ENCODE assay signal across 25 cellular contexts in the genomic region with DNA sequence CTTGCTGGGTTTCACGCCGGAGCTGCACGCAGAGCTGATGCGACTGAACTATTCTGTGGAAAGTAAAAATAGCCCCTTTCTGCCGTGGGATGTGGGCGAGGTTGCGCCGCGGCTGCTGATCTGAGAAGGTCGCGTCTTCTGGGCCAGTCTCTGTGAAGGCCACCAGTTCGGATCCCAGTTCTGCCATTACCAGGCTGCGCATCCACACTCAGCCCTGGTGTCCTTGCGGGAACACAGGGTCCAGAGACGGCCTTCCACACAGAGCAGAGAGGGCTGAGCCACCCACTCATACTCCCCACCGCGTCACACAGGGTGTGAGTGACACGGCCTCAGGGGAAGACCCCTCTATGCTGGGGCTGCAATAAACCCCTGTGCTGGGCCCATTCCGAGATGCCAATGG. TPM values are rescaled to one million over a fixed set of nuclear protein-coding genes. Genes with fewer than 3 reads are reported as not detected.
"Had no signal": no experiment of that assay in that cellular context is flagged by ENCODE, and none has a peak within 500 bp of the region (broad histone marks: within the 10 kb centered on the region; RNA-seq: fewer than 3 reads in every experiment).

No MANE protein-coding gene starts in this region.

- H3K36me3 ChIP-seq: heart right ventricle, left lung, neural progenitor cell, pancreas, prostate gland, thoracic aorta, transverse colon had no signal

- H3K9me3 ChIP-seq: pancreas, prostate gland had no signal

- H3K4me3 Mint-ChIP-seq: central memory CD8-positive, alpha-beta T cell; naive thymus-derived CD8-positive, alpha-beta T cell; neural progenitor cell; stimulated activated naive B cell treated with anti-CD40 and anti-IgM and Interleukin-4, amounts not matched to agents 10 μg/mL and 1 μg/mL and 100 μg/mL, for 72 hours; stimulated activated naive CD8-positive, alpha-beta T cell treated with anti-CD3 and anti-CD28 coated beads, Interleukin-15, amount 100 ng/mL, for 72 hours had no signal

- H3K27me3 ChIP-seq: transverse colon had no signal

- H3K27ac ChIP-seq: heart right ventricle, left lung, neural progenitor cell, pancreas, prostate gland, skin epidermis, thoracic aorta, transverse colon had no signal

- H3K9ac ChIP-seq: neural progenitor cell had no signal

- ATAC-seq: esophagus mucosa; heart right ventricle; left lung; mucosa of descending colon; naive thymus-derived CD8-positive, alpha-beta T cell; pancreas; sciatic nerve; stimulated activated naive B cell treated with anti-CD40 and anti-IgM and Interleukin-4, amounts not matched to agents 10 μg/mL and 1 μg/mL and 100 μg/mL, for 72 hours; stimulated activated naive CD8-positive, alpha-beta T cell treated with anti-CD3 and anti-CD28 coated beads, Interleukin-15, amount 100 ng/mL, for 72 hours had no signal

- H3K27ac Mint-ChIP-seq: naive thymus-derived CD8-positive, alpha-beta T cell; neural progenitor cell; stimulated activated naive B cell treated with anti-CD40 and anti-IgM and Interleukin-4, amounts not matched to agents 10 μg/mL and 1 μg/mL and 100 μg/mL, for 72 hours; stimulated activated naive CD8-positive, alpha-beta T cell treated with anti-CD3 and anti-CD28 coated beads, Interleukin-15, amount 100 ng/mL, for 72 hours had no signal

- H3K4me1 Mint-ChIP-seq: central memory CD8-positive, alpha-beta T cell; stimulated activated naive B cell treated with anti-CD40 and anti-IgM and Interleukin-4, amounts not matched to agents 10 μg/mL and 1 μg/mL and 100 μg/mL, for 72 hours; stimulated activated naive CD8-positive, alpha-beta T cell treated with anti-CD3 and anti-CD28 coated beads, Interleukin-15, amount 100 ng/mL, for 72 hours had no signal

- FAIRE-seq: endometrium, frontal cortex, islet of Langerhans, pancreas had no signal

- DNase-seq: cortex of kidney; effector memory CD4-positive, alpha-beta T cell; hypothalamus; occipital lobe; stimulated activated CD4-positive, alpha-beta T cell treated with anti-CD3 and anti-CD28 coated beads, Interleukin-2, amount 100 ng/mL, for 24 hours; stimulated activated CD4-positive, alpha-beta T cell treated with anti-CD3 and anti-CD28 coated beads, Interleukin-4, amount 100 ng/mL, for 4 hours; stimulated activated naive B cell treated with anti-CD40 and anti-IgM and Interleukin-4, amounts not matched to agents 10 μg/mL and 1 μg/mL and 100 μg/mL, for 72 hours; stimulated activated naive CD8-positive, alpha-beta T cell treated with anti-CD3 and anti-CD28 coated beads, Interleukin-15, amount 100 ng/mL, for 72 hours; transverse colon had no signal

- H3K4me3 ChIP-seq: heart right ventricle, left lung, mucosa of descending colon, neural progenitor cell, pancreas, prostate gland, skin epidermis, thoracic aorta, transverse colon had no signal

- H3K4me1 ChIP-seq: heart right ventricle, left lung, neural progenitor cell, pancreas, prostate gland, transverse colon had no signal

- H3K36me3 Mint-ChIP-seq: neural progenitor cell; stimulated activated naive B cell treated with anti-CD40 and anti-IgM and Interleukin-4, amounts not matched to agents 10 μg/mL and 1 μg/mL and 100 μg/mL, for 72 hours had no signal

RNA-seq across cellular contexts. Expression of a gene that starts 13.9 kb away (rescaled TPM):
- total RNA-seq: esophagus mucosa; naive thymus-derived CD8-positive, alpha-beta T cell; sciatic nerve; subcutaneous adipose tissue had no signal
- polyA plus RNA-seq: naive thymus-derived CD8-positive, alpha-beta T cell had no signal
